In genomic region chr15:57555270-57555669, GRCh38 we compare ENCODE assay signal across 1 cellular context.
TF ChIP-seq lines count a peak whose summit lies in the region.

No MANE protein-coding gene starts in this region.

TF ChIP-seq in K562, 482 proteins besides CTCF, POLR2A, EP300 and RAD21 (continued from another document):
- no peak for TF ChIP-seq SMC3 (conservative IDR thresholded peaks at IDR 0.05; ENCODE audit: insufficient read depth, low read depth, low read length)
- no peak for TF ChIP-seq CCAR2 (IDR thresholded peaks at IDR 0.05; ENCODE audit: low read depth, low read length)
TF ChIP-seq in K562: peak in this region for 3.
